9 cellular contexts compared by ENCODE assay signal in the genomic region with DNA sequence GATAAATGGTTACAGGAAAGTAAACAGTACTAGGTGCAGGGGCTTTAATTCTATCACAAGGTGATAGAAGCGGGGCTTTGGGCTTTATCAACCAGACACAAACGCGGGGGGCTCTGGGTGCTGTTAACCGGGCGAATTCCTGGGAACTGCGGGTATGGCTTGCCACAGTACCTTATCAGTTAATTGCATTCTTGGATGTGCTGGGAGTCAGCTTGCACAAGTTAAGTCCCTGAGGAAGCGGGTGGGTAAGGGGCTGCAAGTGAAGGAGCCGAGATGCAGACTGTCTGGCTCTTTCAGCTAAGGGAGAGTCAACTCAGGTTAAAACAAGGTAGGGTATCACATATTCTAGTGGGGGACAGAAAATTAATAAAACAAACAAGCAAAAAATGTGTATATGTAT. TPM values are rescaled to one million over a fixed set of nuclear protein-coding genes. Genes with fewer than 3 reads are reported as not detected.
DNase-seq lines count a peak whose midpoint lies in the region; ATAC-seq and TF ChIP-seq lines count a peak whose summit lies in the region.
"Had no signal": no experiment of that assay in that cellular context is flagged by ENCODE, and none has a peak within 500 bp of the region (broad histone marks: within the 10 kb centered on the region; RNA-seq: fewer than 3 reads in every experiment).

No MANE protein-coding gene starts in this region.

- no peak overlapping the region for H3K4me2 ChIP-seq in GM23338

- no peaks in the 10 kb centered on the region for H3K9me3 Mint-ChIP-seq in GM23338
- H3K9me3 Mint-ChIP-seq in activated T-helper 2 cell treated with anti-CD3 and anti-CD28 coated beads, Interferon-gamma antibody, Interleukin-2, Interleukin-4, amounts not matched to agents 10 μg/mL and 5 μg/mL and 100 μg/mL, durations not matched to agents 14 hours and 24 hours and 36 hours: no peaks in the 10 kb centered on the region
- no peaks in the 10 kb centered on the region for H3K9me3 Mint-ChIP-seq in immature natural killer cell

- intact Hi-C loops in activated T-helper 2 cell treated with anti-CD3 and anti-CD28 coated beads, Interferon-gamma antibody, Interleukin-2, Interleukin-4, amounts not matched to agents 10 μg/mL and 5 μg/mL and 100 μg/mL, durations not matched to agents 14 hours and 24 hours and 36 hours (cut with micrococcal nuclease): loop anchor here (2.0 to 5.0 kb wide), 5 partner anchors 73 to 324 kb away; partner anchors contain the start of gene LRRC8B

- H3K36me3 ChIP-seq in GM23338 (ENCODE audit: insufficient read depth): no peaks in the 10 kb centered on the region

- no peaks in the 10 kb centered on the region for H3K36me3 Mint-ChIP-seq in GM23338 (ENCODE audit: low read depth)
- H3K36me3 Mint-ChIP-seq in activated T-helper 2 cell treated with anti-CD3 and anti-CD28 coated beads, Interferon-gamma antibody, Interleukin-2, Interleukin-4, amounts not matched to agents 10 μg/mL and 5 μg/mL and 100 μg/mL, durations not matched to agents 14 hours and 24 hours and 36 hours (ENCODE audit: low read depth): peaks cover 44% of the 10 kb centered on the region
- peaks cover 21 to 38% (median 32%) of the 10 kb centered on the region in 3 donors for H3K36me3 Mint-ChIP-seq in immature natural killer cell

- no peak for TF ChIP-seq CTCF in GM23338 (conservative IDR thresholded peaks at IDR 0.05; ENCODE audit: low read depth in 2 of 2)

- H3K27ac Mint-ChIP-seq in GM23338 (no peak overlapping the region), immature natural killer cell (peak overlapping the region; percentile 94 to 99 (median 97))
- H3K27ac Mint-ChIP-seq in activated T-helper 2 cell treated with anti-CD3 and anti-CD28 coated beads, Interferon-gamma antibody, Interleukin-2, Interleukin-4, amounts not matched to agents 10 μg/mL and 5 μg/mL and 100 μg/mL, durations not matched to agents 14 hours and 24 hours and 36 hours: peak overlapping the region; percentile 93

- no peaks in the 10 kb centered on the region for H3K9me2 ChIP-seq in GM23338 (ENCODE audit: insufficient read depth)

- H3K27me3 Mint-ChIP-seq in GM23338 (ENCODE audit: insufficient read depth, low read depth, poor library complexity) (no peaks in the 10 kb centered on the region), immature natural killer cell (ENCODE audit: low read depth in 3 of 3) (peaks cover 0 to 7% (median 4%) of the 10 kb centered on the region in 3 donors)
- no peaks in the 10 kb centered on the region for H3K27me3 Mint-ChIP-seq in activated T-helper 2 cell treated with anti-CD3 and anti-CD28 coated beads, Interferon-gamma antibody, Interleukin-2, Interleukin-4, amounts not matched to agents 10 μg/mL and 5 μg/mL and 100 μg/mL, durations not matched to agents 14 hours and 24 hours and 36 hours (ENCODE audit: low read depth)

- no peaks in the 10 kb centered on the region for H3K4me1 ChIP-seq in GM23338 (ENCODE audit: insufficient read depth)

- H3K27ac ChIP-seq in GM23338 (ENCODE audit: low read depth): no peak overlapping the region

- no peaks in the 10 kb centered on the region for H4K20me1 ChIP-seq in GM23338 (replicated peaks; ENCODE audit: insufficient read depth)

- no peaks in the 10 kb centered on the region for H3K27me3 ChIP-seq in GM23338 (ENCODE audit: insufficient read depth)

- H3F3A ChIP-seq in GM23338 (replicated peaks; ENCODE audit: low read depth): no peaks in the 10 kb centered on the region

- peak; percentile 21 for DNase-seq in GM23338 (ENCODE audit: low spot score)
- DNase-seq in activated T-helper 2 cell treated with anti-CD3 and anti-CD28 coated beads, Interferon-gamma antibody, Interleukin-2, Interleukin-4, amounts not matched to agents 10 μg/mL and 5 μg/mL and 100 μg/mL, durations not matched to agents 14 hours and 24 hours and 36 hours (ENCODE audit: low spot score): no peak
- DNase-seq in immature natural killer cell: peak in 1 of 3 donors; percentile 12
- peak; percentile 32 for DNase-seq in stimulated activated CD8-positive, alpha-beta memory T cell treated with anti-CD3 and anti-CD28 coated beads, Interleukin-4, amount 100 ng/mL, for 48 hours
- no peak for DNase-seq in dedifferentiated amniotic fluid mesenchymal stem cell (ENCODE audit: extremely low spot score)
- DNase-seq in stimulated activated CD4-positive, alpha-beta T cell treated with anti-CD3 and anti-CD28 coated beads, Interleukin-1b, Interleukin-23, amount 100 ng/mL, for 48 hours: no peak
- DNase-seq in RPMI8226: no peak

- H3K79me2 ChIP-seq in GM23338 (replicated peaks; ENCODE audit: insufficient read depth): no peaks in the 10 kb centered on the region

- H2AFZ ChIP-seq in GM23338: peak overlapping the region; percentile 92

- no peak overlapping the region for H3K4me3 ChIP-seq in GM23338

- H3K4me1 Mint-ChIP-seq in GM23338 (peaks cover 6% of the 10 kb centered on the region; the same call in 2 of the 3 replicates), immature natural killer cell (peaks cover 70 to 86% of the 10 kb centered on the region in 2 donors)
- H3K4me1 Mint-ChIP-seq in activated T-helper 2 cell treated with anti-CD3 and anti-CD28 coated beads, Interferon-gamma antibody, Interleukin-2, Interleukin-4, amounts not matched to agents 10 μg/mL and 5 μg/mL and 100 μg/mL, durations not matched to agents 14 hours and 24 hours and 36 hours (ENCODE audit: low read depth): peaks cover 76% of the 10 kb centered on the region

- H3K4me3 Mint-ChIP-seq in GM23338 (no peak overlapping the region), immature natural killer cell (peak overlapping the region; percentile 94 to 98 (median 96))
- H3K4me3 Mint-ChIP-seq in activated T-helper 2 cell treated with anti-CD3 and anti-CD28 coated beads, Interferon-gamma antibody, Interleukin-2, Interleukin-4, amounts not matched to agents 10 μg/mL and 5 μg/mL and 100 μg/mL, durations not matched to agents 14 hours and 24 hours and 36 hours (ENCODE audit: low read depth): peak overlapping the region; percentile 86

- peak; percentile 53 for ATAC-seq in GM23338
- ATAC-seq in HG03159 (IDR thresholded peaks at IDR 0.05; ENCODE audit: unreplicated experiment): no peak

RNA-seq across cellular contexts. Expression of gene GBP4, which starts 0.7 kb away (rescaled TPM):
- 0.03 TPM in 1 of 2 replicates, not detected in the other for total RNA-seq in GM23338 (2014; rRNA removed; shearing (Covaris generic))
- polyA plus RNA-seq in GM23338 (2016; fragmentation: Nextera tagmentation; extraction: Ambion mirVana) (0.05 TPM in 1 of 2 replicates, not detected in the other), immature natural killer cell (10 to 100 TPM; 43.1 to 75.5 (median 53.1) TPM)
- total RNA-seq in activated T-helper 2 cell treated with anti-CD3 and anti-CD28 coated beads, Interferon-gamma antibody, Interleukin-2, Interleukin-4, amounts not matched to agents 10 μg/mL and 5 μg/mL and 100 μg/mL, durations not matched to agents 14 hours and 24 hours and 36 hours: 13.9 and 14.3 TPM in 2 replicates

RNA-seq across cellular contexts. Expression of gene GBP7, which starts 22.3 kb away (rescaled TPM):
- not detected in 2 replicates for total RNA-seq in GM23338 (2014; rRNA removed; shearing (Covaris generic))
- polyA plus RNA-seq in GM23338 (2016; fragmentation: Nextera tagmentation; extraction: Ambion mirVana): not detected in 2 replicates
- total RNA-seq in activated T-helper 2 cell treated with anti-CD3 and anti-CD28 coated beads, Interferon-gamma antibody, Interleukin-2, Interleukin-4, amounts not matched to agents 10 μg/mL and 5 μg/mL and 100 μg/mL, durations not matched to agents 14 hours and 24 hours and 36 hours: not detected in 2 replicates
- not detected for polyA plus RNA-seq in immature natural killer cell
- total RNA-seq: T-helper 2 cell treated with Interferon-gamma antibody and Interleukin-4, amounts not matched to agents 100 ng/mL and 5 ng/mL, for 36 hours had no signal

Comparison
In these comparisons a context has a peak if more than half of its experiments do, and no peak if none do; other contexts are left out.
1. DNase-seq: peak in GM23338 (single experiment) and stimulated activated CD8-positive, alpha-beta memory T cell treated with anti-CD3 and anti-CD28 coated beads, Interleukin-4, amount 100 ng/mL, for 48 hours (single experiment); none in activated T-helper 2 cell treated with anti-CD3 and anti-CD28 coated beads, Interferon-gamma antibody, Interleukin-2, Interleukin-4, amounts not matched to agents 10 μg/mL and 5 μg/mL and 100 μg/mL, durations not matched to agents 14 hours and 24 hours and 36 hours (single experiment), dedifferentiated amniotic fluid mesenchymal stem cell (single experiment), stimulated activated CD4-positive, alpha-beta T cell treated with anti-CD3 and anti-CD28 coated beads, Interleukin-1b, Interleukin-23, amount 100 ng/mL, for 48 hours (single experiment) and RPMI8226 (single experiment).
2. RNA of gene GBP4, which starts 0.7 kb away (total RNA-seq): 13.9 to 14.3 TPM in activated T-helper 2 cell treated with anti-CD3 and anti-CD28 coated beads, Interferon-gamma antibody, Interleukin-2, Interleukin-4, amounts not matched to agents 10 μg/mL and 5 μg/mL and 100 μg/mL, durations not matched to agents 14 hours and 24 hours and 36 hours; 0.03 TPM in GM23338; every median in the first group is over 10 times any median in the second.